In genomic region chr1:43934279-43934985, GRCh38 we compare ENCODE assay signal across 8 cellular contexts. TPM values are rescaled to one million over a fixed set of nuclear protein-coding genes. Genes with fewer than 3 reads are reported as not detected.
DNase-seq lines count a peak whose midpoint lies in the region; ATAC-seq and TF ChIP-seq lines count a peak whose summit lies in the region.

No MANE protein-coding gene starts in this region.

- H3K27ac ChIP-seq in HEK293 (ENCODE audit: extremely low read depth, low read depth, low read length) (peak overlapping the region; percentile 7; the same call in 1 of the 2 replicates), epithelial cell of prostate (peak overlapping the region; percentile 98), muscle layer of duodenum (ENCODE audit: low read length) (no peak overlapping the region), testis (peak overlapping the region in 1 of 2 donors; percentile 18)

- no peak for ATAC-seq in HG02885 (IDR thresholded peaks at IDR 0.05; ENCODE audit: poor library complexity, unreplicated experiment)

- CTCF ChIA-PET in HEK293 (lab: Yijun Ruan, JAX) = interaction anchor here (0.6 to 12.4 kb wide), 89 partner anchors 9 to 719 kb away, joined by 3 to 555 read pairs (median 4); partner anchors contain the start of genes DPH2, IPO13, KDM4A and SLC6A9

- intact Hi-C loops in testis (cut with DNase I; ENCODE audit: low total_unique reads) = loop anchor here (10.0 kb wide), 1 partner anchor 400 kb away; the partner anchor contains the start of gene PTPRF

- H3K4me3 ChIP-seq in BE2C (ENCODE audit: low read depth, low read length) (no peak overlapping the region), HEK293 (ENCODE audit: low read depth, low read length) (no peak overlapping the region), muscle layer of duodenum (ENCODE audit: low read depth in 1 of 2, low read length in 2 of 2) (peak overlapping the region; percentile 23 to 59), testis (no peak overlapping the region)

- POLR2A ChIA-PET in HEK293 (lab: Yijun Ruan, JAX) = interaction anchor here (1.0 to 1.5 kb wide), 6 partner anchors 12 to 284 kb away, joined by 4 to 17 read pairs (median 6); partner anchors contain the start of genes IPO13 and KDM4A

- H3K27me3 ChIP-seq in BE2C (no peaks in the 10 kb centered on the region), muscle layer of duodenum (ENCODE audit: low read depth, low read length) (peaks cover 8% of the 10 kb centered on the region), testis (no peaks in the 10 kb centered on the region)

- TF ChIP-seq CTCF in BE2C (IDR thresholded peaks at IDR 0.05; ENCODE audit: low read depth, low read length) = peak; percentile 77
- TF ChIP-seq CTCF in HEK293 (tag by site-specific recombination; IDR thresholded peaks at IDR 0.05) = peak; percentile 75
- TF ChIP-seq CTCF in testis (IDR thresholded peaks at IDR 0.05) = peak; percentile 85 to 93 (median 90)

- no peak for TF ChIP-seq POLR2A in testis (IDR thresholded peaks at IDR 0.05)

- H3K36me3 ChIP-seq in BE2C = no peaks in the 10 kb centered on the region
- H3K36me3 ChIP-seq in HEK293 (ENCODE audit: control insufficient read depth in 2 of 2, insufficient read depth in 1 of 2, low read length in 2 of 2) = peaks cover 0 to 9% of the 10 kb centered on the region in 2 experiments; a peak in 1 of 3 replicates
- peaks cover 3 to 7% of the 10 kb centered on the region in 2 donors for H3K36me3 ChIP-seq in muscle layer of duodenum (ENCODE audit: control insufficient read depth in 1 of 2, insufficient read depth in 2 of 2, low read length in 2 of 2)
- H3K36me3 ChIP-seq in testis (ENCODE audit: low read depth, missing control alignments) = no peaks in the 10 kb centered on the region

- H3K9me3 ChIP-seq in BE2C (no peaks in the 10 kb centered on the region), HEK293 (ENCODE audit: control insufficient read depth, insufficient read depth, low read depth, low read length) (no peaks in the 10 kb centered on the region), muscle layer of duodenum (ENCODE audit: control insufficient read depth in 1 of 2, low read length in 2 of 2) (no peaks in the 10 kb centered on the region), testis (no peaks in the 10 kb centered on the region)

- H3K4me1 ChIP-seq in BE2C = no peaks in the 10 kb centered on the region
- peaks cover 3% of the 10 kb centered on the region; the same call in 1 of the 2 replicates for H3K4me1 ChIP-seq in HEK293 (ENCODE audit: control insufficient read depth, insufficient read depth, low read length)
- peaks cover 4 to 39% of the 10 kb centered on the region in 2 donors for H3K4me1 ChIP-seq in muscle layer of duodenum (ENCODE audit: control insufficient read depth in 1 of 2, insufficient read depth in 2 of 2, low read length in 2 of 2)
- H3K4me1 ChIP-seq in testis = peaks cover 15% of the 10 kb centered on the region

- DNase-seq in BE2C (peak; percentile 71), NCI-H748 (lab: John Stamatoyannopoulos, UW; ENCODE audit: unreplicated experiment) (peak; percentile 91), epithelial cell of prostate (ENCODE audit: low read depth, low spot score) (no peak), testis (peak; percentile 71)
- peak; percentile 83 for DNase-seq in activated CD8-positive, alpha-beta memory T cell treated with anti-CD3 and anti-CD28 coated beads for 24 hours

- WGBS in testis, 2 donors = 36 to 43% methylated on average over 7 of the region's 7 CpGs

TF ChIP-seq in HEK293, 187 proteins besides CTCF, POLR2A, EP300 and RAD21 (continues in another document):
- TF ChIP-seq HOXC10 (CRISPR knock-in tag; IDR thresholded peaks at IDR 0.05) (0 out of 2 replicates have a peak, but pooled peaks have one; percentile 28), ZNF394 (tag by site-specific recombination; IDR thresholded peaks at IDR 0.05; ENCODE audit: borderline replicate concordance) (peak; percentile 96), ZNF426 (tag by site-specific recombination; IDR thresholded peaks at IDR 0.05) (no peak), ZNF175 (tag by site-specific recombination; IDR thresholded peaks at IDR 0.05) (no peak), ZNF549 (tag by site-specific recombination; IDR thresholded peaks at IDR 0.05) (no peak), ZBTB17 (tag by site-specific recombination; IDR thresholded peaks at IDR 0.05) (peak; percentile 61; the same call in 1 of the 2 replicates), ZNF654 (tag by site-specific recombination; IDR thresholded peaks at IDR 0.05; ENCODE audit: low read depth) (peak; percentile 85), PRDM10 (tag by site-specific recombination; IDR thresholded peaks at IDR 0.05) (peak; percentile 88), ELK4 (IDR thresholded peaks at IDR 0.05; ENCODE audit: borderline replicate concordance, low read depth, low read length) (no peak), MEIS1 (CRISPR knock-in tag; IDR thresholded peaks at IDR 0.05; ENCODE audit: borderline replicate concordance) (no peak), GLIS1 (tag by site-specific recombination; IDR thresholded peaks at IDR 0.05) (peak; percentile 8; the same call in 1 of the 2 replicates), PATZ1 (tag by site-specific recombination; IDR thresholded peaks at IDR 0.05) (peak; percentile 28), ZNF501 (tag by site-specific recombination; IDR thresholded peaks at IDR 0.05) (0 out of 2 replicates have a peak, but pooled peaks have one; percentile 5), ZNF311 (tag by site-specific recombination; IDR thresholded peaks at IDR 0.05; ENCODE audit: borderline replicate concordance) (no peak)

RNA-seq across cellular contexts. Expression of gene ARTN, which starts 0.8 kb away (rescaled TPM):
- polyA plus RNA-seq in BE2C (2012; ENCODE audit: insufficient read depth, insufficient read length, low read depth) = not detected
- total RNA-seq in testis = 1 to 10 TPM; 1.6 to 5.4 TPM
- polyA plus RNA-seq in testis (ENCODE audit: insufficient read depth, low read depth, low replicate concordance) = 1.9 TPM

RNA-seq across cellular contexts. Expression of gene IPO13, which starts 12.3 kb away (rescaled TPM):
- 17.4 TPM for polyA plus RNA-seq in BE2C (2012; ENCODE audit: insufficient read depth, insufficient read length, low read depth)
- 10 to 100 TPM; 67.3 to 77.0 TPM for total RNA-seq in testis
- 138 TPM for polyA plus RNA-seq in testis (ENCODE audit: insufficient read depth, low read depth, low replicate concordance)

RNA-seq across cellular contexts. Expression of gene DPH2, which starts 35.4 kb away (rescaled TPM):
- polyA plus RNA-seq in BE2C (2012; ENCODE audit: insufficient read depth, insufficient read length, low read depth) = 116 TPM
- 10 to 100 TPM; 39.4 to 44.7 TPM for total RNA-seq in testis
- 27.6 TPM for polyA plus RNA-seq in testis (ENCODE audit: insufficient read depth, low read depth, low replicate concordance)

RNA-seq across cellular contexts. Expression of gene ATP6V0B, which starts 40.3 kb away (rescaled TPM):
- 402 TPM for polyA plus RNA-seq in BE2C (2012; ENCODE audit: insufficient read depth, insufficient read length, low read depth)
- 100 to 1,000 TPM; 173 to 222 TPM for total RNA-seq in testis
- 102 TPM for polyA plus RNA-seq in testis (ENCODE audit: insufficient read depth, low read depth, low replicate concordance)

RNA-seq across cellular contexts. Expression of gene B4GALT2, which starts 44.6 kb away (rescaled TPM):
- polyA plus RNA-seq in BE2C (2012; ENCODE audit: insufficient read depth, insufficient read length, low read depth) = 49.7 TPM
- 10 to 100 TPM; 40.9 to 65.9 TPM for total RNA-seq in testis
- polyA plus RNA-seq in testis (ENCODE audit: insufficient read depth, low read depth, low replicate concordance) = 47.7 TPM

Comparison
In these comparisons a context has a peak if more than half of its experiments do, and no peak if none do; other contexts are left out.
1. H3K4me3 ChIP-seq: peak in muscle layer of duodenum (2 of 2); none in BE2C (single experiment), HEK293 (single experiment) and testis (0 of 2).
2. Peak in every context shown above with its lines, with median percentiles within 50 percentile points of each other: CTCF ChIP-seq.